In genomic region chrX:143476751-143477150, GRCh38 we compare ENCODE assay signal across 35 cellular contexts. TPM values are rescaled to one million over a fixed set of nuclear protein-coding genes. Genes with fewer than 3 reads are reported as not detected.
"Had no signal": no experiment of that assay in that cellular context is flagged by ENCODE, and none has a peak within 500 bp of the region (broad histone marks: within the 10 kb centered on the region; RNA-seq: fewer than 3 reads in every experiment).

No MANE protein-coding gene starts in this region.

- H3K27ac ChIP-seq: PC-9, RWPE1, SJCRH30, SK-N-MC had no signal

- H3K4me2 ChIP-seq: PC-9 had no signal

- H3K27ac Mint-ChIP-seq: T-cell had no signal

- H3K9me3 ChIP-seq: SJCRH30 had no signal

- DNase-seq: Karpas-422, MM.1S, MV-4-11, NCI-H1092, NCI-H1105, NCI-H1417 treated with DMSO at 0.1 percent for 48 hours, NCI-H1436 treated with DMSO at 0.1 percent for 48 hours, NCI-H1694 treated with DMSO at 0.1 percent for 48 hours, NCI-H187 treated with DMSO at 0.1 percent for 48 hours, NCI-H2029, NCI-H2081, NCI-H2171 treated with DMSO at 0.1 percent for 48 hours, NCI-H226, NCI-H446 treated with DMSO at 0.1 percent for 48 hours, NCI-H510A, NCI-H524, NCI-H526, NCI-H69, NCI-H748 treated with DMSO at 0.1 percent for 48 hours, NCI-H82, PC-9, SHP77, SIG-M5, SJCRH30, T-cell had no signal

- ATAC-seq: Panc1, Right ventricle myocardium inferior, SK-N-SH treated with all-trans-retinoic acid at 6 μM for 48 hours, T-cell had no signal

- H3K36me3 ChIP-seq: SJCRH30 had no signal

- H3K4me3 Mint-ChIP-seq: T-cell had no signal

- H3K36me3 Mint-ChIP-seq: T-cell had no signal

- H3K4me3 ChIP-seq: PC-9, SJCRH30, SK-N-MC had no signal

- H3K4me1 Mint-ChIP-seq: T-cell had no signal

- H2AFZ ChIP-seq: PC-9 had no signal

- H3K27me3 ChIP-seq: SJCRH30 had no signal

- H3K4me1 ChIP-seq: SJCRH30 had no signal

RNA-seq across cellular contexts. Expression of gene SPANXN3, which starts 40.5 kb away (rescaled TPM):
- total RNA-seq: LHCN-M2, MCF 10A, OCI-LY7, PC-9, Right ventricle myocardium inferior, RPMI7951, SJCRH30, SK-MEL-5, T-cell had no signal
